ENCODE assay signal across 17 cellular contexts in genomic region chr7:71548746-71549145, GRCh38.
DNase-seq lines count a peak whose midpoint lies in the region; FAIRE-seq and TF ChIP-seq lines count a peak whose summit lies in the region.
"Had no signal": no experiment of that assay in that cellular context is flagged by ENCODE, and none has a peak within 500 bp of the region (broad histone marks: within the 10 kb centered on the region; RNA-seq: fewer than 3 reads in every experiment).

No MANE protein-coding gene starts in this region.

- peak; percentile 21 for DNase-seq in Ammon's horn (ENCODE audit: low spot score)
- DNase-seq in RPMI7951 (ENCODE audit: low read depth), result peak; percentile 15
- DNase-seq in astrocyte of the spinal cord (ENCODE audit: low read depth, low spot score), result peak; percentile 9
- DNase-seq in putamen (ENCODE audit: low spot score), result peak; percentile 21
- DNase-seq in kidney, result no peak
- DNase-seq in GM03348 (ENCODE audit: low spot score), result no peak
- no peak for DNase-seq in stimulated activated CD8-positive, alpha-beta memory T cell treated with anti-CD3 and anti-CD28 coated beads, Interleukin-4, amount 100 ng/mL, for 48 hours
- no peak for DNase-seq in SKM-1 treated with dmso at 0.1 percent for 144 hours (lab: John Stamatoyannopoulos, UW; ENCODE audit: unreplicated experiment)
- DNase-seq: AML-193; Calu3; CD4-positive, CD25-positive, alpha-beta regulatory T cell; DMS 273 treated with DMSO at 0.1 percent for 48 hours; GM23248; H7 had no signal

- no peaks in the 10 kb centered on the region for H3K36me3 ChIP-seq in kidney (ENCODE audit: control insufficient read depth in 1 of 2, insufficient read depth in 2 of 2, low read length in 2 of 2)
- H3K36me3 ChIP-seq: BLaER1 treated with 17β-estradiol and CSF1 and Interleukin-3, amounts not matched to agents 10 nM and 100 nM had no signal

- in situ Hi-C loops in astrocyte of the spinal cord (cut with HindIII; ENCODE audit: low sequenced_read_pairs), result no loop called here

- no peak for TF ChIP-seq CTCF in astrocyte of the spinal cord (IDR thresholded peaks at IDR 0.05; ENCODE audit: low read depth, low read length)
- no peak for TF ChIP-seq CTCF in kidney (IDR thresholded peaks at IDR 0.05; ENCODE audit: borderline replicate concordance, extremely low read depth, insufficient read depth)

- H3K9me3 ChIP-seq in kidney (ENCODE audit: control insufficient read depth in 1 of 2, low read length in 2 of 2), result no peaks in the 10 kb centered on the region

- H3K4me1 ChIP-seq in kidney (ENCODE audit: control insufficient read depth in 1 of 2, insufficient read depth in 1 of 2, low read depth in 1 of 2, low read length in 2 of 2), result no peaks in the 10 kb centered on the region
- H3K4me1 ChIP-seq: BLaER1 treated with 17β-estradiol and CSF1 and Interleukin-3, amounts not matched to agents 10 nM and 100 nM had no signal

- no peak for FAIRE-seq in kidney (lab: Jason Lieb, UNC)
- FAIRE-seq: GM12891 had no signal

- intact Hi-C loops in kidney (cut with DNase I), result no loop called here

- H3K9ac ChIP-seq in kidney (ENCODE audit: low read length in 2 of 2), result no peak overlapping the region
- H3K9ac ChIP-seq: BLaER1 treated with 17β-estradiol and CSF1 and Interleukin-3, amounts not matched to agents 10 nM and 100 nM; GM23248 had no signal

- H3K27ac ChIP-seq in kidney (ENCODE audit: low read depth in 2 of 2, low read length in 2 of 2), result no peak overlapping the region
- H3K27ac ChIP-seq: 22Rv1; BLaER1 treated with 17β-estradiol and CSF1 and Interleukin-3, amounts not matched to agents 10 nM and 100 nM; GM23248 had no signal

- H3K4me3 ChIP-seq in astrocyte of the spinal cord (ENCODE audit: low read depth, low read length) (no peak overlapping the region), kidney (ENCODE audit: low read length in 2 of 2) (no peak overlapping the region)
- H3K4me3 ChIP-seq: BLaER1 treated with 17β-estradiol and CSF1 and Interleukin-3, amounts not matched to agents 10 nM and 100 nM; GM23248 had no signal

Comparison
In these comparisons a context has a peak if more than half of its experiments do, and no peak if none do; other contexts are left out.
1. DNase-seq: peak in Ammon's horn (single experiment), RPMI7951 (single experiment), astrocyte of the spinal cord (single experiment) and putamen (single experiment); none in kidney (single experiment), GM03348 (single experiment), stimulated activated CD8-positive, alpha-beta memory T cell treated with anti-CD3 and anti-CD28 coated beads, Interleukin-4, amount 100 ng/mL, for 48 hours (single experiment) and SKM-1 treated with dmso at 0.1 percent for 144 hours (single experiment).